23 cellular contexts compared by ENCODE assay signal in genomic region chr5:122164831-122165573, GRCh38. TPM values are rescaled to one million over a fixed set of nuclear protein-coding genes. Genes with fewer than 3 reads are reported as not detected.
DNase-seq lines count a peak whose midpoint lies in the region; ATAC-seq and TF ChIP-seq lines count a peak whose summit lies in the region.
"Had no signal": no experiment of that assay in that cellular context is flagged by ENCODE, and none has a peak within 500 bp of the region (broad histone marks: within the 10 kb centered on the region; RNA-seq: fewer than 3 reads in every experiment).

No MANE protein-coding gene starts in this region.

- H2AFZ ChIP-seq in GM23338: no peak overlapping the region
- H2AFZ ChIP-seq in MM.1S (ENCODE audit: low read length): no peak overlapping the region

- ATAC-seq in GM23338 (no peak), HG02852 (IDR thresholded peaks at IDR 0.05; ENCODE audit: unreplicated experiment) (no peak), GM19328 (IDR thresholded peaks at IDR 0.05; ENCODE audit: unreplicated experiment) (no peak)
- ATAC-seq: activated CD8-positive, alpha-beta T cell treated with anti-CD3 and anti-CD28 coated beads, Interleukin-2, amount 10 ng/mL, durations not matched to agents 7 days and 5 days; gastroesophageal sphincter; T-helper 17 cell had no signal

- H3K79me2 ChIP-seq in GM23338 (replicated peaks; ENCODE audit: insufficient read depth): no peaks in the 10 kb centered on the region
- no peaks in the 10 kb centered on the region for H3K79me2 ChIP-seq in MM.1S (ENCODE audit: low read length)

- H3K9ac ChIP-seq in liver (ENCODE audit: low read depth in 1 of 2, low read length in 2 of 2) (no peak overlapping the region), MM.1S (ENCODE audit: low read length) (no peak overlapping the region)

- no peaks in the 10 kb centered on the region for H3K27me3 Mint-ChIP-seq in GM23338 (ENCODE audit: insufficient read depth, low read depth, poor library complexity)

- H3F3A ChIP-seq in GM23338 (replicated peaks; ENCODE audit: low read depth) (no peaks in the 10 kb centered on the region), MM.1S (ENCODE audit: insufficient read depth, low read length) (no peaks in the 10 kb centered on the region)

- no peaks in the 10 kb centered on the region for H3K36me3 ChIP-seq in GM23338 (ENCODE audit: insufficient read depth)
- no peaks in the 10 kb centered on the region for H3K36me3 ChIP-seq in brain microvascular endothelial cell (replicated peaks)
- H3K36me3 ChIP-seq in liver (ENCODE audit: control insufficient read depth in 4 of 4, insufficient read depth in 3 of 4, low read depth in 1 of 4, low read length in 3 of 4): no peaks in the 10 kb centered on the region
- H3K36me3 ChIP-seq in suprapubic skin: no peaks in the 10 kb centered on the region
- no peaks in the 10 kb centered on the region for H3K36me3 ChIP-seq in MM.1S (replicated peaks; ENCODE audit: insufficient read depth, low read length)
- H3K36me3 ChIP-seq: gastroesophageal sphincter, HAP-1, prostate gland, vagina had no signal

- H3K27me3 ChIP-seq in GM23338 (ENCODE audit: insufficient read depth) (no peaks in the 10 kb centered on the region), brain microvascular endothelial cell (replicated peaks) (no peaks in the 10 kb centered on the region), liver (ENCODE audit: control insufficient read depth in 4 of 4, insufficient read depth in 4 of 4, low read length in 3 of 4) (no peaks in the 10 kb centered on the region), suprapubic skin (no peaks in the 10 kb centered on the region), MM.1S (replicated peaks; ENCODE audit: insufficient read depth, low read length) (no peaks in the 10 kb centered on the region)
- H3K27me3 ChIP-seq: gastroesophageal sphincter, vagina had no signal

- no peak for TF ChIP-seq EP300 in suprapubic skin (IDR thresholded peaks at IDR 0.05)

- no peak for TF ChIP-seq RAD21 in liver (IDR thresholded peaks at IDR 0.05)

- no peak overlapping the region for H3K4me3 Mint-ChIP-seq in GM23338
- H3K4me3 Mint-ChIP-seq: activated CD8-positive, alpha-beta T cell treated with anti-CD3 and anti-CD28 coated beads, Interleukin-2, amount 10 ng/mL, durations not matched to agents 7 days and 5 days; B cell; T-helper 17 cell had no signal

- H3K4me1 ChIP-seq in GM23338 (ENCODE audit: insufficient read depth) (peaks cover 6% of the 10 kb centered on the region; the same call in 1 of the 2 replicates), liver (ENCODE audit: control insufficient read depth in 4 of 4, insufficient read depth in 4 of 4, low read length in 3 of 4) (no peaks in the 10 kb centered on the region), suprapubic skin (peaks cover 28% of the 10 kb centered on the region), MM.1S (ENCODE audit: low read length) (no peaks in the 10 kb centered on the region)
- H3K4me1 ChIP-seq: prostate gland had no signal

- H3K27ac Mint-ChIP-seq in GM23338: 0 out of 2 replicates have a peak overlapping the region, but pooled peaks have one; percentile 39
- H3K27ac Mint-ChIP-seq: activated CD8-positive, alpha-beta T cell treated with anti-CD3 and anti-CD28 coated beads, Interleukin-2, amount 10 ng/mL, durations not matched to agents 7 days and 5 days; B cell; T-helper 17 cell had no signal

- in situ Hi-C loops in brain microvascular endothelial cell (cut with HindIII; ENCODE audit: low pct_ligation_motif_present, low sequenced_read_pairs): no loop called here

- no peak for TF ChIP-seq CTCF in GM23338 (conservative IDR thresholded peaks at IDR 0.05; ENCODE audit: low read depth in 2 of 2)
- no peak for TF ChIP-seq CTCF in brain microvascular endothelial cell (IDR thresholded peaks at IDR 0.05; ENCODE audit: low read depth, low read length, missing control alignments)
- TF ChIP-seq CTCF in liver (IDR thresholded peaks at IDR 0.05; ENCODE audit: low read depth, low read length, missing input control): no peak
- no peak for TF ChIP-seq CTCF in suprapubic skin (IDR thresholded peaks at IDR 0.05)
- no peak for TF ChIP-seq CTCF in MM.1S (IDR thresholded peaks at IDR 0.05; ENCODE audit: low read length)

- H3K9me3 ChIP-seq in liver (ENCODE audit: control insufficient read depth in 4 of 4, low read length in 3 of 4) (no peaks in the 10 kb centered on the region), suprapubic skin (no peaks in the 10 kb centered on the region), MM.1S (replicated peaks; ENCODE audit: insufficient read depth, low read length) (no peaks in the 10 kb centered on the region)
- H3K9me3 ChIP-seq: gastroesophageal sphincter, HAP-1, prostate gland, vagina had no signal

- TF ChIP-seq POLR2A in suprapubic skin (IDR thresholded peaks at IDR 0.05): no peak

- peaks cover 5% of the 10 kb centered on the region for H3K9me2 ChIP-seq in GM23338 (ENCODE audit: insufficient read depth)
- H3K9me2 ChIP-seq in MM.1S (replicated peaks; ENCODE audit: insufficient read depth, low read length): no peaks in the 10 kb centered on the region

- no peak overlapping the region for H3K4me3 ChIP-seq in GM23338
- H3K4me3 ChIP-seq in brain microvascular endothelial cell (ENCODE audit: low read depth, low read length): no peak overlapping the region
- H3K4me3 ChIP-seq in liver (ENCODE audit: low read depth in 1 of 3, low read length in 3 of 3): no peak overlapping the region
- H3K4me3 ChIP-seq in suprapubic skin: no peak overlapping the region
- H3K4me3 ChIP-seq in MM.1S (ENCODE audit: low read length): no peak overlapping the region
- H3K4me3 ChIP-seq: gastroesophageal sphincter, HAP-1, prostate gland, vagina had no signal

- peaks cover 15% of the 10 kb centered on the region for H3K4me1 Mint-ChIP-seq in GM23338
- H3K4me1 Mint-ChIP-seq: B cell, T-helper 17 cell had no signal

- H4K20me1 ChIP-seq in GM23338 (replicated peaks; ENCODE audit: insufficient read depth) (no peaks in the 10 kb centered on the region), MM.1S (ENCODE audit: insufficient read depth, low read length) (no peaks in the 10 kb centered on the region)

- 50% methylated on average over 3 of the region's 3 CpGs for WGBS in liver
- 66% methylated on average over 3 of the region's 3 CpGs for WGBS in suprapubic skin

- H3K4me2 ChIP-seq in GM23338 (no peak overlapping the region), MM.1S (ENCODE audit: low read depth, low read length) (no peak overlapping the region)

- H3K27ac ChIP-seq in GM23338 (ENCODE audit: low read depth): no peak overlapping the region
- H3K27ac ChIP-seq in brain microvascular endothelial cell: peak overlapping the region; percentile 88
- H3K27ac ChIP-seq in liver (ENCODE audit: low read depth in 1 of 2, low read length in 2 of 2): no peak overlapping the region
- peak overlapping the region; percentile 78 for H3K27ac ChIP-seq in suprapubic skin
- H3K27ac ChIP-seq in MM.1S (ENCODE audit: low read length): no peak overlapping the region
- H3K27ac ChIP-seq: prostate gland had no signal

- H3K9me3 Mint-ChIP-seq in GM23338: no peaks in the 10 kb centered on the region

- DNase-seq in GM23338 (ENCODE audit: low spot score) (no peak), brain microvascular endothelial cell (no peak), suprapubic skin (ENCODE audit: low spot score in 2 of 2) (no peak), MM.1S (no peak)
- DNase-seq: activated CD8-positive, alpha-beta T cell treated with anti-CD3 and anti-CD28 coated beads, Interleukin-2, amount 10 ng/mL, durations not matched to agents 7 days and 5 days; activated effector memory CD4-positive, alpha-beta T cell treated with anti-CD3 and anti-CD28 coated beads, Interleukin-2, amount 50 U/mL, for 16 hours; DMS79 treated with DMSO at 0.1 percent for 48 hours; effector CD8-positive, alpha-beta T cell; NCI-H187; NCI-H2171 treated with DMSO at 0.1 percent for 48 hours; NCI-H526; stimulated activated CD4-positive, alpha-beta T cell treated with anti-CD3 and anti-CD28 coated beads, Interleukin-1b, Interleukin-23, amount 100 ng/mL, for 48 hours; T-helper 17 cell had no signal

- no peaks in the 10 kb centered on the region for H3K36me3 Mint-ChIP-seq in GM23338 (ENCODE audit: low read depth)

TF ChIP-seq in GM23338, 12 proteins besides CTCF, POLR2A, EP300 and RAD21 (continues in another document):
- TF ChIP-seq EZH2phosphoT487 (IDR thresholded peaks at IDR 0.05; ENCODE audit: unreplicated experiment) (no peak), CREB1 (CRISPR knock-in tag; IDR thresholded peaks at IDR 0.05; ENCODE audit: low read depth) (no peak), POLR2AphosphoS5 (IDR thresholded peaks at IDR 0.05; ENCODE audit: low read depth) (no peak), EZH2 (IDR thresholded peaks at IDR 0.05; ENCODE audit: low read depth, unreplicated experiment) (no peak)

TF ChIP-seq in liver, 16 proteins besides CTCF, POLR2A, EP300 and RAD21:
- TF ChIP-seq TAF1 (conservative IDR thresholded peaks at IDR 0.05) (peak; percentile 23), MAX (IDR thresholded peaks at IDR 0.05) (no peak)
TF ChIP-seq in liver: peak in this region for 1.

RNA-seq across cellular contexts. Expression of gene ZNF474, which starts 35.7 kb away (rescaled TPM):
- total RNA-seq in GM23338 (2014; rRNA removed; shearing (Covaris generic)): 0.59 TPM in 1 of 2 replicates, not detected in the other
- polyA plus RNA-seq in GM23338 (2016; fragmentation: Nextera tagmentation; extraction: Ambion mirVana): not detected in 2 replicates
- under 1 TPM; 0.23 to 0.25 TPM for total RNA-seq in liver
- under 1 TPM in 1 of 2 donors, not detected in 1; 0.03 TPM for polyA plus RNA-seq in liver
- 1 to 10 TPM in 3 of 4 donors, not detected in 1; 1.0 to 2.0 (median 1.4) TPM for total RNA-seq in suprapubic skin
- total RNA-seq: activated CD8-positive, alpha-beta T cell treated with anti-CD3 and anti-CD28 coated beads, Interleukin-2, amount 10 ng/mL, durations not matched to agents 7 days and 5 days; B cell; esophagus mucosa; SK-MEL-5 had no signal

Comparison
In these comparisons a context has a peak if more than half of its experiments do, and no peak if none do; other contexts are left out.
1. H3K27ac ChIP-seq: peak in brain microvascular endothelial cell (single experiment) and suprapubic skin (single experiment); none in GM23338 (single experiment), liver (0 of 2) and MM.1S (single experiment).